17 cellular contexts compared by ENCODE assay signal in genomic region chr16:76882105-76882504, GRCh38.
"Had no signal": no experiment of that assay in that cellular context is flagged by ENCODE, and none has a peak within 500 bp of the region (broad histone marks: within the 10 kb centered on the region; RNA-seq: fewer than 3 reads in every experiment).

No MANE protein-coding gene starts in this region.

- H3K4me2 ChIP-seq: smooth muscle cell had no signal

- H3K27ac ChIP-seq: brain microvascular endothelial cell, dorsolateral prefrontal cortex, tibial artery, uterus had no signal

- H3K27ac Mint-ChIP-seq: activated CD8-positive, alpha-beta memory T cell treated with anti-CD3 and anti-CD28 coated beads, Interleukin-2, amount 10 ng/mL, durations not matched to agents 7 days and 5 days; activated naive CD8-positive, alpha-beta T cell; activated T-cell treated with anti-CD3 and anti-CD28 coated beads, Interleukin-2, amount 50 U/mL, for 24 hours; memory B cell; natural killer cell treated with Interleukin-12 subunit alpha and Interleukin-12 subunit beta and Interleukin-15 and Interleukin-18, amount 100 ng/mL, for 72 hours; stimulated activated effector memory CD8-positive, alpha-beta T cell treated with anti-CD3 and anti-CD28 coated beads, Interleukin-12 subunit alpha, Interleukin-12 subunit beta, amount 100 ng/mL, for 72 hours had no signal

- ATAC-seq: activated CD8-positive, alpha-beta memory T cell treated with anti-CD3 and anti-CD28 coated beads, Interleukin-2, amount 10 ng/mL, durations not matched to agents 7 days and 5 days; natural killer cell treated with Interleukin-12 subunit alpha and Interleukin-12 subunit beta and Interleukin-15 and Interleukin-18, amount 100 ng/mL, for 72 hours; right cardiac atrium; stimulated activated effector memory CD8-positive, alpha-beta T cell treated with anti-CD3 and anti-CD28 coated beads, Interleukin-12 subunit alpha, Interleukin-12 subunit beta, amount 100 ng/mL, for 72 hours had no signal

- H3K36me3 Mint-ChIP-seq: activated CD8-positive, alpha-beta memory T cell treated with anti-CD3 and anti-CD28 coated beads, Interleukin-2, amount 10 ng/mL, durations not matched to agents 7 days and 5 days; activated naive CD8-positive, alpha-beta T cell; memory B cell; natural killer cell treated with Interleukin-12 subunit alpha and Interleukin-12 subunit beta and Interleukin-15 and Interleukin-18, amount 100 ng/mL, for 72 hours; stimulated activated effector memory CD8-positive, alpha-beta T cell treated with anti-CD3 and anti-CD28 coated beads, Interleukin-12 subunit alpha, Interleukin-12 subunit beta, amount 100 ng/mL, for 72 hours had no signal

- H3K27me3 ChIP-seq: brain microvascular endothelial cell, dorsolateral prefrontal cortex, tibial artery, uterus had no signal

- H3K4me1 ChIP-seq: tibial artery, uterus had no signal

- DNase-seq: activated CD4-positive, alpha-beta T cell treated with anti-CD3 and anti-CD28 coated beads for 1 hour; activated CD4-positive, alpha-beta T cell treated with anti-CD3 and anti-CD28 coated beads, Interleukin-2, amount 50 U/mL, for 48 hours; activated CD8-positive, alpha-beta memory T cell treated with anti-CD3 and anti-CD28 coated beads, Interleukin-2, amount 10 ng/mL, durations not matched to agents 7 days and 5 days; activated effector memory CD4-positive, alpha-beta T cell treated with anti-CD3 and anti-CD28 coated beads, Interleukin-2, amount 50 U/mL, for 16 hours; activated T-cell treated with anti-CD3 and anti-CD28 coated beads, Interleukin-2, amount 50 U/mL, for 24 hours; brain microvascular endothelial cell; dorsolateral prefrontal cortex; foreskin melanocyte; nucleus accumbens; right cardiac atrium; tibial artery; uterus had no signal

- H3K4me3 ChIP-seq: dorsolateral prefrontal cortex, smooth muscle cell, tibial artery, uterus had no signal

- H3K27me3 Mint-ChIP-seq: activated CD8-positive, alpha-beta memory T cell treated with anti-CD3 and anti-CD28 coated beads, Interleukin-2, amount 10 ng/mL, durations not matched to agents 7 days and 5 days; activated T-cell treated with anti-CD3 and anti-CD28 coated beads, Interleukin-2, amount 50 U/mL, for 24 hours; natural killer cell treated with Interleukin-12 subunit alpha and Interleukin-12 subunit beta and Interleukin-15 and Interleukin-18, amount 100 ng/mL, for 72 hours had no signal

- H3K9me3 Mint-ChIP-seq: memory B cell had no signal

- H3K4me3 Mint-ChIP-seq: activated CD8-positive, alpha-beta memory T cell treated with anti-CD3 and anti-CD28 coated beads, Interleukin-2, amount 10 ng/mL, durations not matched to agents 7 days and 5 days; activated naive CD8-positive, alpha-beta T cell; activated T-cell treated with anti-CD3 and anti-CD28 coated beads, Interleukin-2, amount 50 U/mL, for 24 hours; memory B cell; natural killer cell treated with Interleukin-12 subunit alpha and Interleukin-12 subunit beta and Interleukin-15 and Interleukin-18, amount 100 ng/mL, for 72 hours; stimulated activated effector memory CD8-positive, alpha-beta T cell treated with anti-CD3 and anti-CD28 coated beads, Interleukin-12 subunit alpha, Interleukin-12 subunit beta, amount 100 ng/mL, for 72 hours had no signal

- H3K36me3 ChIP-seq: brain microvascular endothelial cell, tibial artery, uterus had no signal

- H3K9me3 ChIP-seq: tibial artery, uterus had no signal

- H3K4me1 Mint-ChIP-seq: activated CD8-positive, alpha-beta memory T cell treated with anti-CD3 and anti-CD28 coated beads, Interleukin-2, amount 10 ng/mL, durations not matched to agents 7 days and 5 days; memory B cell; stimulated activated effector memory CD8-positive, alpha-beta T cell treated with anti-CD3 and anti-CD28 coated beads, Interleukin-12 subunit alpha, Interleukin-12 subunit beta, amount 100 ng/mL, for 72 hours had no signal
